ENCODE assay signal across 18 cellular contexts in genomic region chr14:61973981-61974380, GRCh38.
DNase-seq lines count a peak whose midpoint lies in the region; ATAC-seq and TF ChIP-seq lines count a peak whose summit lies in the region.
"Had no signal": no experiment of that assay in that cellular context is flagged by ENCODE, and none has a peak within 500 bp of the region (broad histone marks: within the 10 kb centered on the region; RNA-seq: fewer than 3 reads in every experiment).

No MANE protein-coding gene starts in this region.

- 96% methylated on average over 5 of the region's 5 CpGs for WGBS in suprapubic skin

- no peak for TF ChIP-seq POLR2A in suprapubic skin (IDR thresholded peaks at IDR 0.05)

- no peak overlapping the region for H3K27ac ChIP-seq in suprapubic skin
- H3K27ac ChIP-seq: RWPE1, tibial nerve had no signal

- no peak for TF ChIP-seq CTCF in astrocyte of the cerebellum (IDR thresholded peaks at IDR 0.05; ENCODE audit: low read depth, low read length, missing control alignments)
- TF ChIP-seq CTCF in suprapubic skin (IDR thresholded peaks at IDR 0.05): no peak

- in situ Hi-C loops in astrocyte of the cerebellum (cut with HindIII; ENCODE audit: low sequenced_read_pairs): no loop called here

- ATAC-seq in GM19455 (IDR thresholded peaks at IDR 0.05; ENCODE audit: unreplicated experiment): no peak
- ATAC-seq: K562 had no signal

- H3K9me3 ChIP-seq in suprapubic skin: peaks cover 4% of the 10 kb centered on the region

- no peaks in the 10 kb centered on the region for H3K27me3 ChIP-seq in suprapubic skin
- H3K27me3 ChIP-seq: tibial nerve had no signal

- H3K4me1 ChIP-seq in suprapubic skin: no peaks in the 10 kb centered on the region
- H3K4me1 ChIP-seq: tibial nerve had no signal

- no peak for TF ChIP-seq EP300 in suprapubic skin (IDR thresholded peaks at IDR 0.05)

- no peaks in the 10 kb centered on the region for H3K36me3 ChIP-seq in suprapubic skin
- H3K36me3 ChIP-seq: tibial nerve had no signal

- DNase-seq in HCEC 1CT (peak; percentile 36), astrocyte of the cerebellum (ENCODE audit: low read depth) (peak; percentile 11), islet precursor cell (peak; percentile 69), smooth muscle cell of the brain vasculature (ENCODE audit: low read depth, low spot score) (peak; percentile 35), suprapubic skin (ENCODE audit: low spot score in 2 of 2) (no peak), NCI-H82 treated with DMSO at 0.1 percent for 48 hours (lab: John Stamatoyannopoulos, UW; ENCODE audit: unreplicated experiment) (no peak)
- DNase-seq: activated CD4-positive, alpha-beta memory T cell treated with anti-CD3 and anti-CD28 coated beads for 36 hours; activated T-cell treated with anti-CD3 and anti-CD28 coated beads, Interleukin-2, amount 50 U/mL, for 24 hours; cerebellar nuclear complex; endodermal cell; NCI-H1105 treated with DMSO at 0.1 percent for 48 hours; NK-92 treated with Interleukin-12 subunit alpha and Interleukin-12 subunit beta, amount 100 ng/mL, for 24 hours; occipital lobe; small intestine had no signal

- H3K4me3 ChIP-seq in astrocyte of the cerebellum (ENCODE audit: low read depth, low read length) (no peak overlapping the region), suprapubic skin (no peak overlapping the region)
- H3K4me3 ChIP-seq: K562, tibial nerve had no signal

Comparison
In these comparisons a context has a peak if more than half of its experiments do, and no peak if none do; other contexts are left out.
1. DNase-seq: peak in HCEC 1CT (single experiment), astrocyte of the cerebellum (single experiment), islet precursor cell (single experiment) and smooth muscle cell of the brain vasculature (single experiment); none in suprapubic skin (0 of 2) and NCI-H82 treated with DMSO at 0.1 percent for 48 hours (single experiment).